17 cellular contexts compared by ENCODE assay signal in genomic region chr1:118992426-118992825, GRCh38. TPM values are rescaled to one million over a fixed set of nuclear protein-coding genes. Genes with fewer than 3 reads are reported as not detected.
DNase-seq lines count a peak whose midpoint lies in the region; ATAC-seq and TF ChIP-seq lines count a peak whose summit lies in the region.
"Had no signal": no experiment of that assay in that cellular context is flagged by ENCODE, and none has a peak within 500 bp of the region (broad histone marks: within the 10 kb centered on the region; RNA-seq: fewer than 3 reads in every experiment).

No MANE protein-coding gene starts in this region.

- no peak for DNase-seq in activated T-cell treated with anti-CD3 and anti-CD28 coated beads, Interleukin-2, amount 50 U/mL, for 24 hours
- no peak for DNase-seq in activated T-cell treated with anti-CD3 and anti-CD28 coated beads for 4 hours
- DNase-seq in ecto neural progenitor cell (ENCODE audit: low spot score) = peak; percentile 40
- no peak for DNase-seq in progenitor cell of endocrine pancreas (ENCODE audit: low spot score, unreplicated experiment)
- DNase-seq in mesenchymal stem cell = no peak
- no peak for DNase-seq in stimulated activated CD4-positive, alpha-beta T cell treated with anti-CD3 and anti-CD28 coated beads, Interleukin-4, amount 100 ng/mL, for 4 hours
- DNase-seq: MM.1S, NCI-H1092, NCI-H1436 treated with DMSO at 0.1 percent for 48 hours, NCI-H2029, NCI-H526, PC-3, RPMI8226 had no signal

- no peak overlapping the region for H2BK12ac ChIP-seq in mesenchymal stem cell (ENCODE audit: low read length in 2 of 2)

- no peak overlapping the region for H3K4ac ChIP-seq in mesenchymal stem cell (ENCODE audit: low read depth in 1 of 2, low read length in 2 of 2)

- no peak overlapping the region for H2BK120ac ChIP-seq in mesenchymal stem cell (ENCODE audit: low read depth, low read length)

- no peaks in the 10 kb centered on the region for H3K36me3 Mint-ChIP-seq in activated T-cell treated with anti-CD3 and anti-CD28 coated beads, Interleukin-2, amount 50 U/mL, for 24 hours (ENCODE audit: low read depth)
- H3K36me3 Mint-ChIP-seq in IgD-negative memory B cell = peaks cover 2% of the 10 kb centered on the region
- no peaks in the 10 kb centered on the region for H3K36me3 Mint-ChIP-seq in progenitor cell of endocrine pancreas (ENCODE audit: insufficient read depth)

- no peak overlapping the region for H3K23ac ChIP-seq in mesenchymal stem cell (ENCODE audit: low read length in 2 of 2)

- H3K14ac ChIP-seq in mesenchymal stem cell (ENCODE audit: low read length in 2 of 2) = no peak overlapping the region

- no peak for ATAC-seq in HG03135 (IDR thresholded peaks at IDR 0.05; ENCODE audit: unreplicated experiment)
- ATAC-seq: PC-3 had no signal

- peaks cover 6% of the 10 kb centered on the region for H3K4me1 Mint-ChIP-seq in activated T-cell treated with anti-CD3 and anti-CD28 coated beads, Interleukin-2, amount 50 U/mL, for 24 hours (ENCODE audit: low read depth)
- H3K4me1 Mint-ChIP-seq in IgD-negative memory B cell = peaks cover 1 to 5% (median 3%) of the 10 kb centered on the region in 3 donors
- H3K4me1 Mint-ChIP-seq in progenitor cell of endocrine pancreas (ENCODE audit: low read depth) = no peaks in the 10 kb centered on the region

- peak overlapping the region; percentile 47 for H3K27ac Mint-ChIP-seq in activated T-cell treated with anti-CD3 and anti-CD28 coated beads, Interleukin-2, amount 50 U/mL, for 24 hours
- H3K27ac Mint-ChIP-seq in IgD-negative memory B cell (peak overlapping the region; percentile 51 to 97 (median 91)), progenitor cell of endocrine pancreas (peak overlapping the region; percentile 51)

- H3K27me3 ChIP-seq in mesenchymal stem cell (ENCODE audit: control insufficient read depth in 1 of 2, insufficient read depth in 1 of 2, low read length in 2 of 2) = peaks cover 0 to 16% of the 10 kb centered on the region in 2 experiments

- no peak overlapping the region for H3K4me3 ChIP-seq in mesenchymal stem cell (ENCODE audit: insufficient read depth in 1 of 2, low read depth in 1 of 2, low read length in 2 of 2)
- H3K4me3 ChIP-seq: BLaER1 treated with 17β-estradiol and CSF1 and Interleukin-3, amounts not matched to agents 10 nM and 100 nM; HAP-1 had no signal

- H3K4me3 Mint-ChIP-seq in activated T-cell treated with anti-CD3 and anti-CD28 coated beads, Interleukin-2, amount 50 U/mL, for 24 hours = no peak overlapping the region
- H3K4me3 Mint-ChIP-seq in IgD-negative memory B cell (peak overlapping the region in 2 of 4 donors; percentile 47 to 60), progenitor cell of endocrine pancreas (ENCODE audit: low read depth) (no peak overlapping the region)

- H3K27ac ChIP-seq in mesenchymal stem cell (ENCODE audit: low read length, poor library complexity, severe bottlenecking) = no peak overlapping the region
- H3K27ac ChIP-seq: BLaER1 treated with 17β-estradiol and CSF1 and Interleukin-3, amounts not matched to agents 10 nM and 100 nM had no signal

- H3K9ac ChIP-seq in mesenchymal stem cell (ENCODE audit: low read length) = no peak overlapping the region
- H3K9ac ChIP-seq: BLaER1 treated with 17β-estradiol and CSF1 and Interleukin-3, amounts not matched to agents 10 nM and 100 nM had no signal

- no peak overlapping the region for H2BK15ac ChIP-seq in mesenchymal stem cell (ENCODE audit: low read depth, poor library complexity, severe bottlenecking)

- H3K18ac ChIP-seq in mesenchymal stem cell (ENCODE audit: low read depth in 1 of 2, low read length in 2 of 2) = no peak overlapping the region

- peaks cover 2% of the 10 kb centered on the region for H3K9me3 Mint-ChIP-seq in activated T-cell treated with anti-CD3 and anti-CD28 coated beads, Interleukin-2, amount 50 U/mL, for 24 hours
- H3K9me3 Mint-ChIP-seq in IgD-negative memory B cell = peaks cover 0 to 17% (median 3%) of the 10 kb centered on the region in 3 donors
- H3K9me3 Mint-ChIP-seq in progenitor cell of endocrine pancreas (ENCODE audit: low read depth) = no peaks in the 10 kb centered on the region

- H3K9me3 ChIP-seq in mesenchymal stem cell (ENCODE audit: control insufficient read depth, low read length) = no peaks in the 10 kb centered on the region
- H3K9me3 ChIP-seq: HAP-1 had no signal

- no peak overlapping the region for H4K8ac ChIP-seq in mesenchymal stem cell (ENCODE audit: low read length)

- no peak overlapping the region for H2BK5ac ChIP-seq in mesenchymal stem cell (ENCODE audit: low read depth, low read length, poor library complexity, severe bottlenecking)

- peaks cover 93% of the 10 kb centered on the region for H3K27me3 Mint-ChIP-seq in activated T-cell treated with anti-CD3 and anti-CD28 coated beads, Interleukin-2, amount 50 U/mL, for 24 hours
- H3K27me3 Mint-ChIP-seq in IgD-negative memory B cell (peaks cover 78% of the 10 kb centered on the region), progenitor cell of endocrine pancreas (peaks cover 96% of the 10 kb centered on the region)

- 19% methylated on average over 6 of the region's 17 CpGs for WGBS in mesenchymal stem cell

- H3K36me3 ChIP-seq in mesenchymal stem cell (ENCODE audit: control insufficient read depth in 1 of 2, insufficient read depth in 2 of 2, low read depth in 1 of 2, low read length in 2 of 2) = no peaks in the 10 kb centered on the region
- H3K36me3 ChIP-seq: BLaER1 treated with 17β-estradiol and CSF1 and Interleukin-3, amounts not matched to agents 10 nM and 100 nM; HAP-1 had no signal

- peaks cover 6% of the 10 kb centered on the region for H3K4me1 ChIP-seq in mesenchymal stem cell (ENCODE audit: control insufficient read depth, insufficient read depth, low read depth, low read length)
- H3K4me1 ChIP-seq: HAP-1 had no signal

- H2AK5ac ChIP-seq in mesenchymal stem cell (ENCODE audit: low read length, severe bottlenecking) = no peak overlapping the region

- no peak for TF ChIP-seq CTCF in progenitor cell of endocrine pancreas (IDR thresholded peaks at IDR 0.05; ENCODE audit: unreplicated experiment)

- H3K4me2 ChIP-seq in mesenchymal stem cell (ENCODE audit: low read length, poor library complexity, severe bottlenecking) = no peak overlapping the region
- H3K4me2 ChIP-seq: BLaER1 treated with 17β-estradiol and CSF1 and Interleukin-3, amounts not matched to agents 10 nM and 100 nM had no signal

- peaks cover 2% of the 10 kb centered on the region for H3K79me1 ChIP-seq in mesenchymal stem cell (replicated peaks; ENCODE audit: low read length, poor library complexity, severe bottlenecking)

- no peak overlapping the region for H4K91ac ChIP-seq in mesenchymal stem cell (ENCODE audit: low read length)

- no peak overlapping the region for H2AFZ ChIP-seq in mesenchymal stem cell (ENCODE audit: low read depth, low read length)

RNA-seq across cellular contexts. Expression of gene TBX15, which starts 4.3 kb away (rescaled TPM):
- not detected for polyA plus RNA-seq in IgD-negative memory B cell
- total RNA-seq in progenitor cell of endocrine pancreas = not detected in 2 replicates
- polyA plus RNA-seq in mesenchymal stem cell (2013, experiment 1 of 2) = 0.15 TPM
- polyA plus RNA-seq in mesenchymal stem cell (2013, experiment 2 of 2) = 0.15 TPM
